Comparison of ENCODE assay signal across 29 cellular contexts in the genomic region with DNA sequence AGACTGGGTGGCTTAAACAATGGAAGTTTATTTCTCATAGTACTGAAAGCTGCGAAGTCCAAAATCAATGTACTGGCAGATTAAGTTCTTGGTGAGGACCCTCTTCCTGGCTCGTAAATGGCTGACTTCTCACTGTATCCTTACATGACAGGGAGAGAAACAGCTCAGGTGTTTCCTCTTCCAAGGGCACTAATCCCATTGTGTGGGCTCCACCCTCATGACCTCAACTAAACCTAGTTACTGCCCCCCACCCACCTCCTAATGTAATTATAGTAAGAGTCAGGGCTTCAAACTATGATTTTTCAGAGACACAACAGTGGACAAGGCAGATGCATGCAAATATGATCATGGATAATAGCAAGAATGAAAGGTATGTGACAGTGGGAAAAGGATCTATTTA.
"Had no signal": no experiment of that assay in that cellular context is flagged by ENCODE, and none has a peak within 500 bp of the region (broad histone marks: within the 10 kb centered on the region; RNA-seq: fewer than 3 reads in every experiment).

No MANE protein-coding gene starts in this region.

- H3K27ac ChIP-seq: ascending aorta, breast epithelium, cardiac muscle cell, coronary artery had no signal

- H3K4me1 Mint-ChIP-seq: activated naive CD4-positive, alpha-beta T cell treated with anti-CD3 and anti-CD28 coated beads, Interleukin-2, amount 50 U/mL, for 24 hours; brain; endodermal cell had no signal

- H3K4me3 ChIP-seq: ascending aorta, breast epithelium, cardiac muscle cell, coronary artery, dorsolateral prefrontal cortex had no signal

- H3K4me1 ChIP-seq: ascending aorta, breast epithelium had no signal

- H3K9me3 ChIP-seq: ascending aorta, breast epithelium had no signal

- ATAC-seq: activated CD4-positive, alpha-beta T cell treated with anti-CD3 and anti-CD28 coated beads for 36 hours; activated CD8-positive, alpha-beta memory T cell treated with anti-CD3 and anti-CD28 coated beads, Interleukin-2, amount 10 ng/mL, durations not matched to agents 7 days and 5 days; activated CD8-positive, alpha-beta T cell treated with anti-CD3 and anti-CD28 coated beads, Interleukin-2, amount 10 ng/mL, durations not matched to agents 7 days and 5 days; esophagus mucosa had no signal

- H3K27ac Mint-ChIP-seq: activated CD4-positive, alpha-beta memory T cell treated with anti-CD3 and anti-CD28 coated beads for 36 hours; activated CD4-positive, alpha-beta T cell treated with anti-CD3 and anti-CD28 coated beads for 36 hours; activated CD4-positive, alpha-beta T cell treated with anti-CD3 and anti-CD28 coated beads, Interleukin-2, amount 10 ng/mL, durations not matched to agents 24 days and 14 days; activated CD8-positive, alpha-beta memory T cell treated with anti-CD3 and anti-CD28 coated beads, Interleukin-2, amount 10 ng/mL, durations not matched to agents 7 days and 5 days; activated CD8-positive, alpha-beta T cell treated with anti-CD3 and anti-CD28 coated beads, Interleukin-2, amount 10 ng/mL, durations not matched to agents 7 days and 5 days; activated naive CD4-positive, alpha-beta T cell treated with anti-CD3 and anti-CD28 coated beads for 36 hours; activated naive CD4-positive, alpha-beta T cell treated with anti-CD3 and anti-CD28 coated beads, Interleukin-2, amount 50 U/mL, for 24 hours; activated naive CD8-positive, alpha-beta T cell treated with anti-CD3 and anti-CD28 coated beads, Interleukin-2, amount 10 ng/mL, durations not matched to agents 7 days and 5 days; activated T-helper 1 cell treated with anti-CD3 and anti-CD28 coated beads, Interleukin-12 subunit alpha, Interleukin-12 subunit beta, Interleukin-2, Interleukin-4 antibody, amounts not matched to agents 30 ng/mL and 10 ng/mL and 1 ng/mL, durations not matched to agents 14 hours and 24 hours and 36 hours; activated T-helper 2 cell treated with anti-CD3 and anti-CD28 coated beads, Interferon-gamma antibody, Interleukin-2, Interleukin-4, amounts not matched to agents 10 μg/mL and 5 μg/mL and 100 μg/mL, durations not matched to agents 14 hours and 24 hours and 36 hours; dendritic cell treated with granulocyte-macrophage colony-stimulating factor and Interleukin-4, amounts not matched to agents 40 ng/mL and 50 ng/mL, for 4 days; endodermal cell had no signal

- FAIRE-seq: frontal cortex had no signal

- H3K27me3 Mint-ChIP-seq: activated CD4-positive, alpha-beta memory T cell treated with anti-CD3 and anti-CD28 coated beads for 36 hours; activated CD4-positive, alpha-beta T cell treated with anti-CD3 and anti-CD28 coated beads for 36 hours; activated CD4-positive, alpha-beta T cell treated with anti-CD3 and anti-CD28 coated beads, Interleukin-2, amount 10 ng/mL, durations not matched to agents 24 days and 14 days; activated CD8-positive, alpha-beta memory T cell treated with anti-CD3 and anti-CD28 coated beads, Interleukin-2, amount 10 ng/mL, durations not matched to agents 7 days and 5 days; activated naive CD4-positive, alpha-beta T cell treated with anti-CD3 and anti-CD28 coated beads, Interleukin-2, amount 50 U/mL, for 24 hours; activated naive CD8-positive, alpha-beta T cell treated with anti-CD3 and anti-CD28 coated beads, Interleukin-2, amount 10 ng/mL, durations not matched to agents 7 days and 5 days; brain; dendritic cell treated with granulocyte-macrophage colony-stimulating factor and Interleukin-4, amounts not matched to agents 40 ng/mL and 50 ng/mL, for 4 days had no signal

- H3K9me3 Mint-ChIP-seq: activated CD4-positive, alpha-beta memory T cell treated with anti-CD3 and anti-CD28 coated beads for 36 hours; activated CD4-positive, alpha-beta T cell treated with anti-CD3 and anti-CD28 coated beads, Interleukin-2, amount 10 ng/mL, durations not matched to agents 24 days and 14 days; activated naive CD4-positive, alpha-beta T cell treated with anti-CD3 and anti-CD28 coated beads for 36 hours; activated naive CD4-positive, alpha-beta T cell treated with anti-CD3 and anti-CD28 coated beads, Interleukin-2, amount 50 U/mL, for 24 hours; activated naive CD8-positive, alpha-beta T cell treated with anti-CD3 and anti-CD28 coated beads, Interleukin-2, amount 10 ng/mL, durations not matched to agents 7 days and 5 days; activated T-helper 1 cell treated with anti-CD3 and anti-CD28 coated beads, Interleukin-12 subunit alpha, Interleukin-12 subunit beta, Interleukin-2, Interleukin-4 antibody, amounts not matched to agents 30 ng/mL and 10 ng/mL and 1 ng/mL, durations not matched to agents 14 hours and 24 hours and 36 hours; activated T-helper 2 cell treated with anti-CD3 and anti-CD28 coated beads, Interferon-gamma antibody, Interleukin-2, Interleukin-4, amounts not matched to agents 10 μg/mL and 5 μg/mL and 100 μg/mL, durations not matched to agents 14 hours and 24 hours and 36 hours; brain; dendritic cell treated with granulocyte-macrophage colony-stimulating factor and Interleukin-4, amounts not matched to agents 40 ng/mL and 50 ng/mL, for 4 days; endodermal cell had no signal

- H3K27me3 ChIP-seq: ascending aorta, breast epithelium, cardiac muscle cell, dorsolateral prefrontal cortex had no signal

- H3K4me3 Mint-ChIP-seq: activated CD4-positive, alpha-beta memory T cell treated with anti-CD3 and anti-CD28 coated beads for 36 hours; activated CD4-positive, alpha-beta T cell treated with anti-CD3 and anti-CD28 coated beads for 36 hours; activated CD4-positive, alpha-beta T cell treated with anti-CD3 and anti-CD28 coated beads, Interleukin-2, amount 10 ng/mL, durations not matched to agents 24 days and 14 days; activated CD8-positive, alpha-beta memory T cell treated with anti-CD3 and anti-CD28 coated beads, Interleukin-2, amount 10 ng/mL, durations not matched to agents 7 days and 5 days; activated CD8-positive, alpha-beta T cell treated with anti-CD3 and anti-CD28 coated beads, Interleukin-2, amount 10 ng/mL, durations not matched to agents 7 days and 5 days; activated naive CD4-positive, alpha-beta T cell treated with anti-CD3 and anti-CD28 coated beads for 36 hours; activated naive CD4-positive, alpha-beta T cell treated with anti-CD3 and anti-CD28 coated beads, Interleukin-2, amount 50 U/mL, for 24 hours; activated naive CD8-positive, alpha-beta T cell treated with anti-CD3 and anti-CD28 coated beads, Interleukin-2, amount 10 ng/mL, durations not matched to agents 7 days and 5 days; activated T-helper 1 cell treated with anti-CD3 and anti-CD28 coated beads, Interleukin-12 subunit alpha, Interleukin-12 subunit beta, Interleukin-2, Interleukin-4 antibody, amounts not matched to agents 30 ng/mL and 10 ng/mL and 1 ng/mL, durations not matched to agents 14 hours and 24 hours and 36 hours; brain; dendritic cell treated with granulocyte-macrophage colony-stimulating factor and Interleukin-4, amounts not matched to agents 40 ng/mL and 50 ng/mL, for 4 days; endodermal cell had no signal

- DNase-seq: activated CD4-positive, alpha-beta memory T cell treated with anti-CD3 and anti-CD28 coated beads for 36 hours; activated CD4-positive, alpha-beta T cell treated with anti-CD3 and anti-CD28 coated beads for 36 hours; activated CD4-positive, alpha-beta T cell treated with anti-CD3 and anti-CD28 coated beads, Interleukin-2, amount 10 ng/mL, durations not matched to agents 24 days and 14 days; activated CD4-positive, CD25-positive, alpha-beta regulatory T cell; activated CD4-positive, CD25-positive, alpha-beta regulatory T cell treated with anti-CD3 and anti-CD28 coated beads, Interleukin-2, amount 50 U/mL, for 72 hours; activated CD8-positive, alpha-beta memory T cell treated with anti-CD3 and anti-CD28 coated beads, Interleukin-2, amount 10 ng/mL, durations not matched to agents 7 days and 5 days; activated CD8-positive, alpha-beta memory T cell treated with anti-CD3 and anti-CD28 coated beads, Interleukin-2, amount 50 U/mL, for 4 hours; activated CD8-positive, alpha-beta T cell treated with anti-CD3 and anti-CD28 coated beads, Interleukin-2, amount 10 ng/mL, durations not matched to agents 7 days and 5 days; activated effector memory CD4-positive, alpha-beta T cell treated with anti-CD3 and anti-CD28 coated beads, Interleukin-2, amount 50 U/mL, for 16 hours; activated naive CD4-positive, alpha-beta T cell treated with anti-CD3 and anti-CD28 coated beads for 36 hours; activated naive CD8-positive, alpha-beta T cell treated with anti-CD3 and anti-CD28 coated beads, Interleukin-2, amount 10 ng/mL, durations not matched to agents 7 days and 5 days; activated T-cell treated with anti-CD3 and anti-CD28 coated beads, Interleukin-2, amount 50 U/mL, for 1 hour; activated T-cell treated with anti-CD3 and anti-CD28 coated beads, Interleukin-2, amount 50 U/mL, for 48 hours; central memory CD4-positive, alpha-beta T cell; dorsolateral prefrontal cortex; effector memory CD4-positive, alpha-beta T cell; endodermal cell; T-helper 2 cell had no signal
